In the genomic region with DNA sequence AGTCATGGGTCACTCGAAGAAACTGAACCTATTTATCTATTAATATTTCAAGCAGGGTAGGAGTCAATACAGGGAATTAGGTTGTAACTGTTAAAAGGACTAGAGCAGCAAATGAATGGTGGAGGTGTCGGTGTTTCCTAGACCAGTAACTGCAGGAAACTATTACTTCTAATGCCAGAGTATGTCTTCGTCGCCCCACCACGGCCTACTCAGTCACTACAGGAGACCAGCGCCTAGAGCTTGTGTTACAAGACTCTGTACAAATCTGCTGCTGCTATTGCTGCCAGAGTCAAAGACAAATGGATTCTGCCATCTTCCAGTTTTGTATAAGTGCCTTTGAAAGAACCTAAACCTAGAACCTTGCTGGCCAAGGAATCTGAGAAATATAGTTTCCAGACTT, we compare ENCODE assay signal across 17 cellular contexts.
DNase-seq lines count a peak whose midpoint lies in the region; FAIRE-seq and TF ChIP-seq lines count a peak whose summit lies in the region.
"Had no signal": no experiment of that assay in that cellular context is flagged by ENCODE, and none has a peak within 500 bp of the region (broad histone marks: within the 10 kb centered on the region; RNA-seq: fewer than 3 reads in every experiment).

No MANE protein-coding gene starts in this region.

- WGBS in H1 (ENCODE audit: extremely low coverage in 1 of 2, insufficient coverage in 1 of 2, insufficient read length in 1 of 2, insufficient replicate concordance in 2 of 2, low coverage in 1 of 2, low lambda C conversion rate in 2 of 2, missing lambda C conversion rate in 1 of 2), 2 experiments = 88% methylated on average over 6 of the region's 6 CpGs; no CpG with 5 or more reads in 1 of the 2 experiments

- no peak overlapping the region for H3K4me2 ChIP-seq in H1 (ENCODE audit: insufficient read depth in 1 of 2, low read depth in 2 of 2, low read length in 2 of 2)

- no peak overlapping the region for H3K14ac ChIP-seq in H1 (ENCODE audit: insufficient read length)

- H3K23me2 ChIP-seq in H1 (ENCODE audit: low read depth, low read length) = no peaks in the 10 kb centered on the region

- H3K36me3 ChIP-seq in H1 (ENCODE audit: control insufficient read depth in 2 of 4, insufficient read depth in 4 of 4, low read length in 3 of 4) = no peaks in the 10 kb centered on the region
- no peaks in the 10 kb centered on the region for H3K36me3 ChIP-seq in effector memory CD4-positive, alpha-beta T cell (ENCODE audit: control insufficient read depth, insufficient read depth, low read length)
- H3K36me3 ChIP-seq: BE2C had no signal

- H3K56ac ChIP-seq in H1 (replicated peaks; ENCODE audit: insufficient read length, low read depth, low read length) = no peak overlapping the region

- TF ChIP-seq RAD21 in H1 (IDR thresholded peaks at IDR 0.05 in 1 of 2, conservative IDR thresholded peaks at IDR 0.05 in 1 of 2; ENCODE audit: low read depth in 2 of 2, low read length in 2 of 2) = peak; percentile 38 to 47; a peak in 3 of 4 replicates

- no peak overlapping the region for H3K4me3 ChIP-seq in H1 (ENCODE audit: extremely low read depth in 1 of 4, insufficient read depth in 2 of 4, low read depth in 3 of 4, low read length in 4 of 4)
- H3K4me3 ChIP-seq in effector memory CD4-positive, alpha-beta T cell (ENCODE audit: insufficient read depth, low read depth, low read length, poor library complexity, severe bottlenecking) = no peak overlapping the region

- H3K18ac ChIP-seq in H1 (ENCODE audit: extremely low read depth, low read length) = no peak overlapping the region

- H2BK120ac ChIP-seq in H1 (replicated peaks; ENCODE audit: low read depth, low read length) = no peak overlapping the region

- no peak overlapping the region for H3K4ac ChIP-seq in H1 (replicated peaks; ENCODE audit: insufficient read length, low read depth, low read length)

- H2BK12ac ChIP-seq in H1 (ENCODE audit: low read depth, low read length) = no peak overlapping the region

- no peak overlapping the region for H2AFZ ChIP-seq in H1 (ENCODE audit: low read length)

- no peaks in the 10 kb centered on the region for H3K9me3 ChIP-seq in H1 (ENCODE audit: insufficient read depth in 2 of 2, low read depth in 1 of 2, low read length in 1 of 2)
- H3K9me3 ChIP-seq in effector memory CD4-positive, alpha-beta T cell (ENCODE audit: control insufficient read depth, low read length) = no peaks in the 10 kb centered on the region
- H3K9me3 ChIP-seq: BE2C had no signal

- no peak overlapping the region for H2BK5ac ChIP-seq in H1 (ENCODE audit: low read depth, low read length)

- H4K91ac ChIP-seq in H1 (replicated peaks; ENCODE audit: insufficient read length, low read length) = no peak overlapping the region

- H3K9ac ChIP-seq in H1 (replicated peaks in 1 of 4; ENCODE audit: extremely low read depth in 1 of 4, low read depth in 3 of 4, low read length in 3 of 4) = no peak overlapping the region

- peaks cover 0 to 30% of the 10 kb centered on the region in 2 experiments; a peak in 3 of 4 replicates for H3K79me2 ChIP-seq in H1 (ENCODE audit: control insufficient read depth in 1 of 2, insufficient read depth in 2 of 2, low read length in 2 of 2)

- POLR2A ChIA-PET in H1 (lab: Charles Lee; ENCODE audit: partially characterized antibody) = interaction anchor here (0.7 kb wide), 1 partner anchor 344 kb away, joined by 3 read pairs; a partner anchor contains a TSS

- no peak overlapping the region for H2BK20ac ChIP-seq in H1 (ENCODE audit: low read length)

- no peaks in the 10 kb centered on the region for H4K20me1 ChIP-seq in H1 (replicated peaks in 1 of 2; ENCODE audit: control insufficient read depth in 1 of 2, insufficient read depth in 2 of 2, low read length in 2 of 2)

- no peak overlapping the region for H4K8ac ChIP-seq in H1 (ENCODE audit: extremely low read depth, insufficient read depth, low read length)

- TF ChIP-seq POLR2A in H1 (IDR thresholded peaks at IDR 0.05; ENCODE audit: control extremely low read depth in 1 of 2, low read depth in 2 of 2, low read length in 2 of 2) (no peak), GM12892 (IDR thresholded peaks at IDR 0.05; ENCODE audit: low read depth, low read length) (no peak)

- FAIRE-seq in H1 (lab: Jason Lieb, UNC) (no peak), GM12892 (lab: Jason Lieb, UNC) (no peak)

- H3K27me3 ChIP-seq in H1 (replicated peaks in 1 of 4; ENCODE audit: control insufficient read depth in 3 of 4, extremely low read depth in 1 of 4, insufficient read depth in 3 of 4, low read length in 3 of 4) = no peaks in the 10 kb centered on the region
- H3K27me3 ChIP-seq in effector memory CD4-positive, alpha-beta T cell (replicated peaks; ENCODE audit: control insufficient read depth, insufficient read depth, low read length, poor library complexity, severe bottlenecking) = no peaks in the 10 kb centered on the region
- H3K27me3 ChIP-seq: BE2C had no signal

- no peak overlapping the region for H3K23ac ChIP-seq in H1 (ENCODE audit: insufficient read length)

- no peaks in the 10 kb centered on the region for H3K4me1 ChIP-seq in H1 (replicated peaks in 1 of 4; ENCODE audit: control insufficient read depth in 3 of 4, insufficient read depth in 4 of 4, low read length in 3 of 4)
- no peaks in the 10 kb centered on the region for H3K4me1 ChIP-seq in effector memory CD4-positive, alpha-beta T cell (ENCODE audit: control insufficient read depth, insufficient read depth, low read length, poor library complexity, severe bottlenecking)

- no peak overlapping the region for H2AK5ac ChIP-seq in H1 (ENCODE audit: low read depth, low read length)

- H4K5ac ChIP-seq in H1 (ENCODE audit: insufficient read length, low read depth, low read length) = no peak overlapping the region

- H3K27ac ChIP-seq in H1 (ENCODE audit: low read depth, low read length) (no peak overlapping the region), substantia nigra (ENCODE audit: low read depth, low read length, poor library complexity, severe bottlenecking) (no peak overlapping the region)
- no peak overlapping the region for H3K27ac ChIP-seq in effector memory CD4-positive, alpha-beta T cell (ENCODE audit: insufficient read depth, low read length, poor library complexity, severe bottlenecking)
- H3K27ac ChIP-seq: 22Rv1 had no signal

- DNase-seq in DMS53 (lab: John Stamatoyannopoulos, UW) = peak; percentile 32
- DNase-seq in DMS53 treated with DMSO at 0.1 percent for 48 hours (lab: John Stamatoyannopoulos, UW; ENCODE audit: unreplicated experiment) = no peak
- peak; percentile 20 for DNase-seq in OCI-M1 (lab: John Stamatoyannopoulos, UW)
- no peak for DNase-seq in H1 (ENCODE audit: low read depth in 1 of 2, low spot score in 2 of 2)
- DNase-seq in substantia nigra (lab: John Stamatoyannopoulos, UW) = no peak
- no peak for DNase-seq in GM12892 (ENCODE audit: insufficient read length)
- DNase-seq in activated effector memory CD4-positive, alpha-beta T cell treated with Interleukin-2 at 50 U/mL for 16 hours = no peak
- no peak for DNase-seq in effector memory CD4-positive, alpha-beta T cell
- DNase-seq: BE2C; CD4-positive, alpha-beta T cell; KG1; MM.1S; NCI-H187; NCI-H526 treated with DMSO at 0.1 percent for 48 hours; NK-92 treated with Interleukin-12 subunit alpha and Interleukin-12 subunit beta, amount 100 ng/mL, for 24 hours; PC-3 had no signal

- CTCF ChIA-PET in H1 (lab: Charles Lee; ENCODE audit: partially characterized antibody) = interaction anchor here (0.7 to 1.8 kb wide), 9 partner anchors 14 to 312 kb away, joined by 3 to 5 read pairs (median 3); no protein-coding TSS in a partner anchor

- peaks cover 3% of the 10 kb centered on the region for H3K79me1 ChIP-seq in H1 (ENCODE audit: low read depth, low read length)

- TF ChIP-seq CTCF in H1 (IDR thresholded peaks at IDR 0.05; ENCODE audit: control extremely low read depth in 1 of 3, insufficient read depth in 1 of 3, low read depth in 1 of 3, low read length in 3 of 3) = peak; percentile 7 to 28 (median 21); a peak in 3 of 4 replicates

- H2BK15ac ChIP-seq in H1 (ENCODE audit: low read length) = no peak overlapping the region

- TF ChIP-seq EP300 in H1 (IDR thresholded peaks at IDR 0.05; ENCODE audit: borderline replicate concordance in 1 of 2, low read depth in 2 of 2, low read length in 2 of 2) = no peak

TF ChIP-seq in H1, 55 proteins besides CTCF, POLR2A, EP300 and RAD21:
- TF ChIP-seq RFX5 (IDR thresholded peaks at IDR 0.05; ENCODE audit: borderline replicate concordance, low read depth, low read length) (no peak), ASH2L (IDR thresholded peaks at IDR 0.05; ENCODE audit: low read length) (no peak), TAF1 (IDR thresholded peaks at IDR 0.05; ENCODE audit: low read depth, low read length) (no peak), HDAC6 (IDR thresholded peaks at IDR 0.05; ENCODE audit: low read depth, low read length) (no peak), FOSL1 (IDR thresholded peaks at IDR 0.05; ENCODE audit: insufficient read depth, low read depth, low read length) (no peak)
- TF ChIP-seq, protein P1, sequence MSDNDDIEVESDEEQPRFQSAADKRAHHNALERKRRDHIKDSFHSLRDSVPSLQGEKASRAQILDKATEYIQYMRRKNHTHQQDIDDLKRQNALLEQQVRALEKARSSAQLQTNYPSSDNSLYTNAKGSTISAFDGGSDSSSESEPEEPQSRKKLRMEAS (IDR thresholded peaks at IDR 0.05) = no peak

Comparison
In these comparisons a context has a peak if more than half of its experiments do, and no peak if none do; other contexts are left out.
1. DNase-seq: peak in DMS53 (single experiment) and OCI-M1 (single experiment); none in DMS53 treated with DMSO at 0.1 percent for 48 hours (single experiment), H1 (0 of 2), substantia nigra (0 of 49), GM12892 (single experiment), activated effector memory CD4-positive, alpha-beta T cell treated with Interleukin-2 at 50 U/mL for 16 hours (single experiment) and effector memory CD4-positive, alpha-beta T cell (0 of 3).